ENCODE assay signal across 19 cellular contexts in the genomic region with DNA sequence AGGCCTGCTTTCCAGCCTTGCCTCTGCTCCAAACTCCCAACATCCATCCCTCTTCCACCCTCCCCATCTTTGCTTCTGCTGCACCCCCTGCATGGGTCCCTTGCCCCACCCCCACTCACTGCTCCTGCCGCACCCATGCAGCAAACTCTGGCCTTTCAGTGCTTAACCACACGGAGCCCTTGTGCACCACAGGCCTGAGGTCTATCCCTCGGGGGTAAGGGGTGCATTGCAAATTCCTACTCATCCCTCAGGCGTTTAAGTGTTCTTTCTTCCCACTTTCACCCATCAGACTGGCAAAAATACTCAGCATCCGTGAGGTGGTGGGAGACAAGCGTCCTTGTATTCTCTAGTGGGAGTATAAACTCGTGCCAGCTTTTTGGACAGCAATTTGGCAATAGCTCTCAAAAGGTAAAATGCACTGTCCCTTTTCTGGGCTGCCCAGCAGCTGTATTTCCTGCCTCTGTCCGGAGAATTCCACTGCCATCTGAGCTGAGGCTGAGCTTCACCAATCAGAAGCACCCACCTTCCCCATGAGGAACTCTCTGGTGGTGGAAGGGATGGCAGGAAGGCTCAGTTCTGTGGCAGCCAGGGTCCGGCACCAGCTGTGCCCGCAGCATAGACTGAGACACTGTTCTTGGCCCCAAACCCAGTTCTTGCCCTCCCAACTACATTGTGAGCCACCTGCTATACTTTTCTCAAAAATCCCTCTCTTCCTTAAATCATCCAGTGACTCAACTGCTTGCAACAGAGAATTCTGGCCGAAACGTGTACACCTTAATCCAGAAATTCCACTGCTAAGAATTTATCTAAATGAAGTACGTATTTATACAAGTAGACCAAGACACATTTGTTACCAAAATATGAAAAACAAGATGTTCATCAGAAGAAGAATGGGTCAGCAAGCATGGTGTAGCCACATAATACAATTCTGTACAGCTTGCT. TPM values are rescaled to one million over a fixed set of nuclear protein-coding genes. Genes with fewer than 3 reads are reported as not detected.
DNase-seq lines count a peak whose midpoint lies in the region; TF ChIP-seq lines count a peak whose summit lies in the region.
"Had no signal": no experiment of that assay in that cellular context is flagged by ENCODE, and none has a peak within 500 bp of the region (broad histone marks: within the 10 kb centered on the region; RNA-seq: fewer than 3 reads in every experiment).

No MANE protein-coding gene starts in this region.

- DNase-seq in AG10803 (ENCODE audit: low read depth) (no peak), RPMI7951 (ENCODE audit: low read depth) (peak; percentile 64), neural progenitor cell (ENCODE audit: low spot score) (peak; percentile 48), mucosa of gallbladder (ENCODE audit: low spot score) (no peak), GM10266 (ENCODE audit: extremely low spot score) (no peak), OCI-M1 (lab: John Stamatoyannopoulos, UW) (no peak)
- no peak for DNase-seq in activated CD8-positive, alpha-beta memory T cell treated with anti-CD3 and anti-CD28 coated beads, Interleukin-2, amount 50 U/mL, for 48 hours
- DNase-seq: COR-L47; GOT3; kidney glomerular epithelial cell; naive B cell; NCI-H1930; NCI-H524 treated with DMSO at 0.1 percent for 48 hours; PC-9; stimulated activated naive CD4-positive, alpha-beta T cell treated with Interleukin-2 at 50 U/mL for 16 hours had no signal

- H3K4me3 ChIP-seq in AG10803 (ENCODE audit: low read length) = peak overlapping the region; percentile 10
- H3K4me3 ChIP-seq in ectodermal cell (ENCODE audit: insufficient read depth, low read depth, low read length) = peak overlapping the region; percentile 2
- H3K4me3 ChIP-seq in neural progenitor cell = peak overlapping the region; percentile 40
- H3K4me3 ChIP-seq: PC-9 had no signal

- no peak overlapping the region for H2AFZ ChIP-seq in neural progenitor cell (replicated peaks)
- H2AFZ ChIP-seq: PC-9 had no signal

- H3K27me3 Mint-ChIP-seq in neural progenitor cell (ENCODE audit: insufficient read depth, low read depth) = peaks cover 2% of the 10 kb centered on the region
- H3K27me3 Mint-ChIP-seq: naive B cell had no signal

- peaks cover 9% of the 10 kb centered on the region for H3K36me3 Mint-ChIP-seq in neural progenitor cell

- H3K9me3 ChIP-seq in ectodermal cell (ENCODE audit: control insufficient read depth, low read length) (no peaks in the 10 kb centered on the region), neural progenitor cell (ENCODE audit: low read depth) (no peaks in the 10 kb centered on the region)

- H4K20me1 ChIP-seq in neural progenitor cell (ENCODE audit: low read depth) = peaks cover 21% of the 10 kb centered on the region

- peaks cover 8% of the 10 kb centered on the region for H3K36me3 ChIP-seq in ectodermal cell (ENCODE audit: control insufficient read depth, insufficient read depth, low read length)
- H3K36me3 ChIP-seq in neural progenitor cell = peaks cover 7% of the 10 kb centered on the region

- H3K27me3 ChIP-seq in ectodermal cell (ENCODE audit: control insufficient read depth, insufficient read depth, low read length, poor library complexity, severe bottlenecking) = no peaks in the 10 kb centered on the region
- no peaks in the 10 kb centered on the region for H3K27me3 ChIP-seq in neural progenitor cell

- H3K4me1 ChIP-seq in ectodermal cell (ENCODE audit: control insufficient read depth, insufficient read depth, low read length) = peaks cover 35% of the 10 kb centered on the region
- H3K4me1 ChIP-seq in neural progenitor cell = peaks cover 59% of the 10 kb centered on the region

- H3K9ac ChIP-seq in neural progenitor cell = no peak overlapping the region

- H3K4me2 ChIP-seq in neural progenitor cell = peak overlapping the region; percentile 79
- H3K4me2 ChIP-seq: PC-9 had no signal

- H3K27ac Mint-ChIP-seq in neural progenitor cell = peak overlapping the region; percentile 94
- H3K27ac Mint-ChIP-seq: activated T-helper 1 cell treated with anti-CD3 and anti-CD28 coated beads, Interleukin-12 subunit alpha, Interleukin-12 subunit beta, Interleukin-2, Interleukin-4 antibody, amounts not matched to agents 30 ng/mL and 10 ng/mL and 1 ng/mL, durations not matched to agents 14 hours and 24 hours and 36 hours; T-helper 2 cell treated with Interferon-gamma antibody and Interleukin-4, amounts not matched to agents 5 μg/mL and 100 μg/mL, for 36 hours had no signal

- 46 to 49% methylated on average over 13 of the region's 13 CpGs for WGBS in ectodermal cell, 2 experiments

- H3K4me3 Mint-ChIP-seq in neural progenitor cell = peak overlapping the region; percentile 39
- H3K4me3 Mint-ChIP-seq: activated T-helper 1 cell treated with anti-CD3 and anti-CD28 coated beads, Interleukin-12 subunit alpha, Interleukin-12 subunit beta, Interleukin-2, Interleukin-4 antibody, amounts not matched to agents 30 ng/mL and 10 ng/mL and 1 ng/mL, durations not matched to agents 14 hours and 24 hours and 36 hours; naive B cell; T-helper 2 cell treated with Interferon-gamma antibody and Interleukin-4, amounts not matched to agents 5 μg/mL and 100 μg/mL, for 36 hours had no signal

- no peaks in the 10 kb centered on the region for H3K9me3 Mint-ChIP-seq in neural progenitor cell
- H3K9me3 Mint-ChIP-seq: activated T-helper 1 cell treated with anti-CD3 and anti-CD28 coated beads, Interleukin-12 subunit alpha, Interleukin-12 subunit beta, Interleukin-2, Interleukin-4 antibody, amounts not matched to agents 30 ng/mL and 10 ng/mL and 1 ng/mL, durations not matched to agents 14 hours and 24 hours and 36 hours; naive B cell; T-helper 2 cell treated with Interferon-gamma antibody and Interleukin-4, amounts not matched to agents 5 μg/mL and 100 μg/mL, for 36 hours had no signal

- TF ChIP-seq CTCF in AG10803 (conservative IDR thresholded peaks at IDR 0.05; ENCODE audit: low read length) = no peak
- no peak for TF ChIP-seq CTCF in neural progenitor cell (IDR thresholded peaks at IDR 0.05)
- no peak for TF ChIP-seq CTCF in GM10266 (IDR thresholded peaks at IDR 0.05; ENCODE audit: control insufficient read depth, insufficient read depth, low read depth, missing control alignments)

- peaks cover 73% of the 10 kb centered on the region for H3K79me2 ChIP-seq in neural progenitor cell (ENCODE audit: low read depth)

- H3K27ac ChIP-seq in ectodermal cell (ENCODE audit: insufficient read depth, low read depth, low read length, poor library complexity, severe bottlenecking) (peak overlapping the region; percentile 91), neural progenitor cell (peak overlapping the region; percentile 95)
- H3K27ac ChIP-seq: PC-9 had no signal

- H3F3A ChIP-seq in neural progenitor cell (ENCODE audit: low read depth) = peaks cover 62% of the 10 kb centered on the region

- H3K4me1 Mint-ChIP-seq in neural progenitor cell = peaks cover 38% of the 10 kb centered on the region

RNA-seq across cellular contexts. Expression of a gene that starts 15.0 kb away (rescaled TPM):
- 259 and 268 TPM in 2 replicates for total RNA-seq in RPMI7951 (2014; rRNA removed; shearing (Covaris generic))
- polyA plus RNA-seq in ectodermal cell (2013, experiment 1 of 4) = 263 TPM
- 255 TPM for polyA plus RNA-seq in ectodermal cell (2013, experiment 2 of 4)
- polyA plus RNA-seq in ectodermal cell (2013, experiment 3 of 4) = 185 TPM
- polyA plus RNA-seq in ectodermal cell (2013, experiment 4 of 4) = 217 TPM
- total RNA-seq in neural progenitor cell (ENCODE audit: low replicate concordance) (249 and 270 TPM in 2 replicates), mucosa of gallbladder (86.1 TPM)

RNA-seq across cellular contexts. Expression of a gene that starts 50.0 kb away (rescaled TPM):
- total RNA-seq in RPMI7951 (2014; rRNA removed; shearing (Covaris generic)) = not detected in 2 replicates
- polyA plus RNA-seq in ectodermal cell (2013, experiment 1 of 4) = not detected
- 0.50 TPM for polyA plus RNA-seq in ectodermal cell (2013, experiment 2 of 4)
- 0.48 TPM for polyA plus RNA-seq in ectodermal cell (2013, experiment 3 of 4)
- polyA plus RNA-seq in ectodermal cell (2013, experiment 4 of 4) = 0.81 TPM
- total RNA-seq in neural progenitor cell (ENCODE audit: low replicate concordance) = 0.13 and 0.43 TPM in 2 replicates
- not detected for total RNA-seq in mucosa of gallbladder
- total RNA-seq: activated T-helper 1 cell treated with anti-CD3 and anti-CD28 coated beads, Interleukin-12 subunit alpha, Interleukin-12 subunit beta, Interleukin-2, Interleukin-4 antibody, amounts not matched to agents 30 ng/mL and 10 ng/mL and 1 ng/mL, durations not matched to agents 14 hours and 24 hours and 36 hours; aorta; PC-9 had no signal
- polyA plus RNA-seq: aorta had no signal

Comparison
In these comparisons a context has a peak if more than half of its experiments do, and no peak if none do; other contexts are left out.
1. DNase-seq: peak in RPMI7951 (single experiment) and neural progenitor cell (single experiment); none in AG10803 (single experiment), mucosa of gallbladder (single experiment), activated CD8-positive, alpha-beta memory T cell treated with anti-CD3 and anti-CD28 coated beads, Interleukin-2, amount 50 U/mL, for 48 hours (single experiment), GM10266 (single experiment) and OCI-M1 (single experiment).
2. Peak in every context shown above with its lines, with median percentiles within 50 percentile points of each other: H3K4me3 ChIP-seq.